In the genomic region with DNA sequence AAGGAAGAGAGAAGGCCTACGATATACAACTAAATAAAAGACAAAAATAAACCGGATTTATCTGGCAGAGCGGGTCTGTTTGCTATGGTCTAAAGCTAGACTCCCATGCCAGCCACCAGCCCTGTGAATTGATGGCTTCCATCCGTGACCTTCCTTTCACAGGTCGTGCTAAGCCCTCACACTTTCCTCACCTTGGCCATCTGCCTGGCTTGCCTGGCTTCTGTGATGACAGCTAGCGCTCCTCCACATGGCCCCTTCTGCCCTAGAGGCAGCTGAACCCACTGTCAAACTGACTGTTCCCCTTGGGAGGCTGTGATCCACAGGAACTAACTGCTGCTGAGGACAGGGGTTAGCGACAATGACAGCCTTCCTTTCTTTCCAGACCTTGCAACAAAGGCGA, we compare ENCODE assay signal across 24 cellular contexts. TPM values are rescaled to one million over a fixed set of nuclear protein-coding genes. Genes with fewer than 3 reads are reported as not detected.
DNase-seq lines count a peak whose midpoint lies in the region; ATAC-seq and TF ChIP-seq lines count a peak whose summit lies in the region.
"Had no signal": no experiment of that assay in that cellular context is flagged by ENCODE, and none has a peak within 500 bp of the region (broad histone marks: within the 10 kb centered on the region; RNA-seq: fewer than 3 reads in every experiment).

No MANE protein-coding gene starts in this region.

- no TSS peak for BruUV-seq in mammary epithelial cell (replicated peaks; lab: Mats Ljungman, UMichigan)

- H3K36me3 ChIP-seq in breast epithelium (no peaks in the 10 kb centered on the region), mammary epithelial cell (ENCODE audit: insufficient read depth, low read length) (no peaks in the 10 kb centered on the region), ascending aorta (no peaks in the 10 kb centered on the region), HAP-1 (replicated peaks) (no peaks in the 10 kb centered on the region)
- H3K36me3 ChIP-seq: transverse colon had no signal

- H3K4me1 ChIP-seq in breast epithelium (no peaks in the 10 kb centered on the region), mammary epithelial cell (ENCODE audit: insufficient read depth, low read length) (no peaks in the 10 kb centered on the region), ascending aorta (peaks cover 0 to 31% of the 10 kb centered on the region in 2 donors), HAP-1 (no peaks in the 10 kb centered on the region)

- intact Hi-C loops in breast epithelium (cut with DNase I; ENCODE audit: low total_unique reads) (no loop called here), mammary epithelial cell (cut with micrococcal nuclease) (no loop called here), ascending aorta (cut with DNase I) (no loop called here)

- H3K9ac ChIP-seq in mammary epithelial cell (ENCODE audit: insufficient read depth, low read length), result no peak overlapping the region

- 96% methylated on average over 8 of the region's 8 CpGs for WGBS in mammary epithelial cell (ENCODE audit: low coverage, missing lambda C conversion rate)

- ATAC-seq in left lobe of liver, result peak; percentile 74
- ATAC-seq in HG02571 (IDR thresholded peaks at IDR 0.05; ENCODE audit: unreplicated experiment), result no peak
- ATAC-seq in GM21390 (IDR thresholded peaks at IDR 0.05; ENCODE audit: unreplicated experiment), result no peak
- ATAC-seq in GM18861 (IDR thresholded peaks at IDR 0.05; ENCODE audit: unreplicated experiment), result no peak
- ATAC-seq: K562 had no signal

- no peak overlapping the region for H3K4me3 ChIP-seq in breast epithelium
- no peak overlapping the region for H3K4me3 ChIP-seq in mammary epithelial cell (replicated peaks in 1 of 3; ENCODE audit: insufficient read depth in 1 of 3, low read depth in 2 of 3, low read length in 3 of 3)
- H3K4me3 ChIP-seq in ascending aorta, result no peak overlapping the region
- H3K4me3 ChIP-seq in HAP-1, result no peak overlapping the region
- H3K4me3 ChIP-seq: hepatocyte, K562, transverse colon had no signal

- H3K27ac ChIP-seq in breast epithelium, result peak overlapping the region; percentile 63 to 78
- H3K27ac ChIP-seq in mammary epithelial cell (ENCODE audit: insufficient read depth, low read depth, low read length), result no peak overlapping the region
- H3K27ac ChIP-seq in ascending aorta, result peak overlapping the region; percentile 44 to 50
- H3K27ac ChIP-seq: hepatocyte, transverse colon had no signal

- H4K20me1 ChIP-seq in mammary epithelial cell (ENCODE audit: insufficient read depth, low read length), result no peaks in the 10 kb centered on the region

- no peak for DNase-seq in breast epithelium (ENCODE audit: low spot score in 2 of 2)
- DNase-seq in mammary epithelial cell, result no peak
- DNase-seq in ascending aorta (ENCODE audit: low spot score in 2 of 2), result no peak
- DNase-seq in left lobe of liver (ENCODE audit: low spot score), result peak; percentile 54
- DNase-seq in HAP-1 (ENCODE audit: low spot score in 2 of 2), result no peak
- DNase-seq: activated CD4-positive, alpha-beta memory T cell treated with anti-CD3 and anti-CD28 coated beads for 36 hours; activated naive CD4-positive, alpha-beta T cell treated with Interleukin-2 at 50 U/mL for 16 hours; activated T-cell treated with anti-CD3 and anti-CD28 coated beads, Interleukin-2, amount 50 U/mL, for 1 hour; CD4-positive, CD25-positive, alpha-beta regulatory T cell; EL; H7; islet precursor cell; MV-4-11; NCI-H2029 treated with DMSO at 0.1 percent for 48 hours; NK-92 treated with Interleukin-12 subunit alpha and Interleukin-12 subunit beta, amount 100 ng/mL, for 24 hours; stimulated activated naive CD4-positive, alpha-beta T cell treated with Interleukin-2 at 50 U/mL for 16 hours; T-helper 1 cell; transverse colon had no signal

- H2AFZ ChIP-seq in mammary epithelial cell (ENCODE audit: low read depth, low read length), result no peak overlapping the region
- H2AFZ ChIP-seq: hepatocyte had no signal

- TF ChIP-seq CTCF in breast epithelium (IDR thresholded peaks at IDR 0.05) (no peak), mammary epithelial cell (conservative IDR thresholded peaks at IDR 0.05 in 1 of 2, IDR thresholded peaks at IDR 0.05 in 1 of 2; ENCODE audit: extremely low read depth in 1 of 2, insufficient read depth in 1 of 2, low read depth in 1 of 2, low read length in 2 of 2) (no peak), ascending aorta (IDR thresholded peaks at IDR 0.05) (no peak)

- H3K79me2 ChIP-seq in mammary epithelial cell (ENCODE audit: insufficient read depth, low read length), result peaks cover 7% of the 10 kb centered on the region

- H3K4me2 ChIP-seq in mammary epithelial cell (ENCODE audit: insufficient read depth, low read depth, low read length), result no peak overlapping the region
- H3K4me2 ChIP-seq: hepatocyte had no signal

- dilution Hi-C loops in mammary epithelial cell (cut with HindIII; ENCODE audit: low sequenced_read_pairs), result no loop called here

- no peak for TF ChIP-seq POLR2A in breast epithelium (IDR thresholded peaks at IDR 0.05)

- CTCF ChIA-PET in mammary epithelial cell (lab: Charles Lee; ENCODE audit: low non-redundant PET), result interaction anchor here (0.7 kb wide), 1 partner anchor 149 kb away, joined by 5 read pairs; no protein-coding TSS in a partner anchor

- no peaks in the 10 kb centered on the region for H3K27me3 ChIP-seq in breast epithelium
- no peaks in the 10 kb centered on the region for H3K27me3 ChIP-seq in mammary epithelial cell (ENCODE audit: insufficient read depth, low read length)
- no peaks in the 10 kb centered on the region for H3K27me3 ChIP-seq in ascending aorta
- no peaks in the 10 kb centered on the region for H3K27me3 ChIP-seq in HAP-1 (ENCODE audit: low read depth)
- H3K27me3 ChIP-seq: hepatocyte, transverse colon had no signal

- in situ Hi-C loops in mammary epithelial cell (cut with MboI; ENCODE audit: low sequenced_read_pairs in 2 of 2) (no loop called here), HAP-1 (cut with MboI; ENCODE audit: low sequenced_read_pairs) (no loop called here)

- H3K9me3 ChIP-seq in breast epithelium, result no peaks in the 10 kb centered on the region
- no peaks in the 10 kb centered on the region for H3K9me3 ChIP-seq in mammary epithelial cell (replicated peaks; ENCODE audit: insufficient read depth, low read length)
- no peaks in the 10 kb centered on the region for H3K9me3 ChIP-seq in ascending aorta
- H3K9me3 ChIP-seq in HAP-1, result no peaks in the 10 kb centered on the region
- H3K9me3 ChIP-seq: transverse colon had no signal

RNA-seq across cellular contexts. Expression of gene GAREM1, which starts 32.5 kb away (rescaled TPM):
- total RNA-seq in breast epithelium (10 to 100 TPM in 2 of 3 donors, 1 to 10 TPM in 1; 7.8 to 13.4 (median 12.0) TPM), mammary epithelial cell (1 to 10 TPM; 6.8 to 9.0 TPM), ascending aorta (8.9 TPM), left lobe of liver (4.8 TPM)
- 5.9 TPM for polyA plus RNA-seq in mammary epithelial cell
- 15.5 TPM for polyA minus RNA-seq in mammary epithelial cell
- total RNA-seq: natural killer cell treated with Interleukin-12 subunit alpha and Interleukin-12 subunit beta and Interleukin-15 and Interleukin-18, amount 100 ng/mL, for 72 hours had no signal
